5 cellular contexts compared by ENCODE assay signal in genomic region chr7:159205833-159206232, GRCh38.
"Had no signal": no experiment of that assay in that cellular context is flagged by ENCODE, and none has a peak within 500 bp of the region (broad histone marks: within the 10 kb centered on the region; RNA-seq: fewer than 3 reads in every experiment).

No MANE protein-coding gene starts in this region.

- H3K27me3 Mint-ChIP-seq: IgD-negative memory B cell had no signal

- H3K4me1 Mint-ChIP-seq: GM23338, H9, IgD-negative memory B cell had no signal

- H3K9me3 Mint-ChIP-seq: IgD-negative memory B cell had no signal

- H3K4me3 Mint-ChIP-seq: GM23338, H9, IgD-negative memory B cell had no signal

- DNase-seq: H9, HCEC 1CT, KBM-7 had no signal

- H3K36me3 Mint-ChIP-seq: IgD-negative memory B cell had no signal

- H3K27ac Mint-ChIP-seq: GM23338, H9, IgD-negative memory B cell had no signal
